ENCODE assay signal across 15 cellular contexts in the genomic region with DNA sequence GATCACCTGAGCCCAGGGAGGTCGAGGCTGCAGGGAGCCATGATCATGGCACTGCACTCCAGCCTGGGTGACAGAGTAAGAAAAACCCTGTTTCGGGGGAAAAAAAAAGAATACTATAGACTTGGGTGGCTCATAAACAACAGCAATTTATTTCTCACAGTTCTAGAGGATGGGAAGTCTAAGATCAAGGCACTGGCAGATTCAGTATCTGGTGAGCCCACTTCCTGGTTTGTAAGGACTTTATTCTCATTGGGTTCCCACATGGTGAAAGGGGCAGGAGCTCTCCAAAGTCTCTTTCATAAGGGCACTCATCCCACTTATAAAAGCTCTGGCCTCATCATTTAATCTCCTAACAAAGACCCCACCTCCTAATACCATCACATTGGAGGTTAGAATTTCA.
"Had no signal": no experiment of that assay in that cellular context is flagged by ENCODE, and none has a peak within 500 bp of the region (broad histone marks: within the 10 kb centered on the region; RNA-seq: fewer than 3 reads in every experiment).

No MANE protein-coding gene starts in this region.

- H3K27ac Mint-ChIP-seq: type B pancreatic cell had no signal

- H3K4me3 Mint-ChIP-seq: activated T-cell treated with anti-CD3 and anti-CD28 coated beads, Interleukin-2, amount 50 U/mL, for 4 hours; type B pancreatic cell had no signal

- H3K4me3 ChIP-seq: adrenal gland, left ventricle myocardium inferior, pancreas, suprapubic skin had no signal

- ATAC-seq: activated T-cell treated with anti-CD3 and anti-CD28 coated beads, Interleukin-2, amount 50 U/mL, for 4 hours; foreskin keratinocyte; pancreas; stimulated activated naive CD8-positive, alpha-beta T cell treated with anti-CD3 and anti-CD28 coated beads, Interleukin-15, Interleukin-2, amounts not matched to agents 100 U/mL and 50 U/mL, for 24 hours had no signal

- H3K27me3 Mint-ChIP-seq: type B pancreatic cell had no signal

- H3K27me3 ChIP-seq: adrenal gland, foreskin keratinocyte, pancreas, suprapubic skin had no signal

- H3K4me1 ChIP-seq: adrenal gland, foreskin keratinocyte, left ventricle myocardium inferior, pancreas, suprapubic skin had no signal

- DNase-seq: activated gamma-delta T cell; activated T-cell treated with anti-CD3 and anti-CD28 coated beads, Interleukin-2, amount 50 U/mL, for 4 hours; adrenal gland; foreskin keratinocyte; head of caudate nucleus; left ventricle myocardium inferior; pancreas; stimulated activated CD4-positive, alpha-beta T cell treated with anti-CD3 and anti-CD28 coated beads, Interleukin-2, amount 100 ng/mL, for 48 hours; stimulated activated naive CD8-positive, alpha-beta T cell treated with anti-CD3 and anti-CD28 coated beads, Interleukin-15, Interleukin-2, amounts not matched to agents 100 U/mL and 50 U/mL, for 24 hours had no signal

- H3K9me3 Mint-ChIP-seq: activated T-cell treated with anti-CD3 and anti-CD28 coated beads, Interleukin-2, amount 50 U/mL, for 4 hours; neural crest cell; type B pancreatic cell had no signal

- H3K9me3 ChIP-seq: adrenal gland, left ventricle myocardium inferior, pancreas, suprapubic skin had no signal

- H3K27ac ChIP-seq: adrenal gland, foreskin keratinocyte, left ventricle myocardium inferior, pancreas, suprapubic skin had no signal

- FAIRE-seq: colon, endothelial cell of umbilical vein, keratinocyte, pancreas had no signal
